ENCODE assay signal across 17 cellular contexts in genomic region chr7:58086871-58087535, GRCh38.
DNase-seq lines count a peak whose midpoint lies in the region; ATAC-seq and TF ChIP-seq lines count a peak whose summit lies in the region.
"Had no signal": no experiment of that assay in that cellular context is flagged by ENCODE, and none has a peak within 500 bp of the region (broad histone marks: within the 10 kb centered on the region; RNA-seq: fewer than 3 reads in every experiment).

No MANE protein-coding gene starts in this region.

- no peak overlapping the region for H3K27ac Mint-ChIP-seq in natural killer cell treated with Interleukin-12 subunit alpha and Interleukin-12 subunit beta and Interleukin-15 and Interleukin-18, amount 100 ng/mL, for 72 hours
- H3K27ac Mint-ChIP-seq in natural killer cell (no peak overlapping the region), chondrocyte (ENCODE audit: unreplicated experiment) (no peak overlapping the region)
- H3K27ac Mint-ChIP-seq: CD8-positive, alpha-beta memory T cell had no signal

- H3K4me3 Mint-ChIP-seq in natural killer cell treated with Interleukin-12 subunit alpha and Interleukin-12 subunit beta and Interleukin-15 and Interleukin-18, amount 100 ng/mL, for 72 hours = no peak overlapping the region
- H3K4me3 Mint-ChIP-seq in natural killer cell (no peak overlapping the region), chondrocyte (ENCODE audit: unreplicated experiment) (no peak overlapping the region)
- H3K4me3 Mint-ChIP-seq: CD8-positive, alpha-beta memory T cell had no signal

- no peaks in the 10 kb centered on the region for H3K27me3 Mint-ChIP-seq in natural killer cell treated with Interleukin-12 subunit alpha and Interleukin-12 subunit beta and Interleukin-15 and Interleukin-18, amount 100 ng/mL, for 72 hours
- no peaks in the 10 kb centered on the region for H3K27me3 Mint-ChIP-seq in natural killer cell (ENCODE audit: low read depth in 2 of 2)
- no peaks in the 10 kb centered on the region for H3K27me3 Mint-ChIP-seq in chondrocyte (ENCODE audit: low read depth)
- H3K27me3 Mint-ChIP-seq: CD8-positive, alpha-beta memory T cell had no signal

- H3K9me3 Mint-ChIP-seq in natural killer cell treated with Interleukin-12 subunit alpha and Interleukin-12 subunit beta and Interleukin-15 and Interleukin-18, amount 100 ng/mL, for 72 hours = peaks cover 5% of the 10 kb centered on the region
- H3K9me3 Mint-ChIP-seq in natural killer cell = peaks cover 4 to 8% of the 10 kb centered on the region in 2 donors
- H3K9me3 Mint-ChIP-seq in chondrocyte (ENCODE audit: low read depth) = peaks cover 16% of the 10 kb centered on the region

- intact Hi-C loops in natural killer cell (cut with micrococcal nuclease) = no loop called here
- intact Hi-C loops in posterior vena cava (cut with DNase I) = no loop called here
- intact Hi-C loops in sciatic nerve (cut with DNase I) = no loop called here

- peak; percentile 54 for DNase-seq in natural killer cell treated with Interleukin-12 subunit alpha and Interleukin-12 subunit beta and Interleukin-15 and Interleukin-18, amount 100 ng/mL, for 72 hours (ENCODE audit: low spot score)
- DNase-seq in natural killer cell (no peak), chondrocyte (ENCODE audit: low spot score) (peak; percentile 68), posterior vena cava (ENCODE audit: low spot score) (peak; percentile 51), COR-L47 (lab: John Stamatoyannopoulos, UW) (no peak), sciatic nerve (ENCODE audit: low spot score) (no peak)
- DNase-seq: C1 segment of cervical spinal cord, DMS79 treated with DMSO at 0.1 percent for 48 hours, HCEC 1CT, MV-4-11, NCI-H1694 treated with DMSO at 0.1 percent for 48 hours, NCI-H2107, NCI-H510A, NCI-H748 treated with DMSO at 0.1 percent for 48 hours, SHP77 had no signal

- TF ChIP-seq CTCF in natural killer cell (IDR thresholded peaks at IDR 0.05) (no peak), chondrocyte (IDR thresholded peaks at IDR 0.05) (no peak)

- peaks cover 11% of the 10 kb centered on the region for H3K36me3 Mint-ChIP-seq in natural killer cell treated with Interleukin-12 subunit alpha and Interleukin-12 subunit beta and Interleukin-15 and Interleukin-18, amount 100 ng/mL, for 72 hours
- H3K36me3 Mint-ChIP-seq in natural killer cell (peaks cover 9% of the 10 kb centered on the region), chondrocyte (ENCODE audit: low read depth) (peaks cover 4% of the 10 kb centered on the region)

- ATAC-seq in natural killer cell treated with Interleukin-12 subunit alpha and Interleukin-12 subunit beta and Interleukin-15 and Interleukin-18, amount 100 ng/mL, for 72 hours = no peak
- ATAC-seq in natural killer cell (no peak), GM21367 (IDR thresholded peaks at IDR 0.05; ENCODE audit: unreplicated experiment) (no peak), sciatic nerve (no peak)

- H3K4me1 Mint-ChIP-seq in natural killer cell treated with Interleukin-12 subunit alpha and Interleukin-12 subunit beta and Interleukin-15 and Interleukin-18, amount 100 ng/mL, for 72 hours (ENCODE audit: low read depth in 2 of 2) = no peaks in the 10 kb centered on the region
- H3K4me1 Mint-ChIP-seq in natural killer cell = no peaks in the 10 kb centered on the region
- no peaks in the 10 kb centered on the region for H3K4me1 Mint-ChIP-seq in chondrocyte (ENCODE audit: low read depth)
- H3K4me1 Mint-ChIP-seq: CD8-positive, alpha-beta memory T cell had no signal

Comparison
In these comparisons a context has a peak if more than half of its experiments do, and no peak if none do; other contexts are left out.
1. DNase-seq: peak in natural killer cell treated with Interleukin-12 subunit alpha and Interleukin-12 subunit beta and Interleukin-15 and Interleukin-18, amount 100 ng/mL, for 72 hours (single experiment), chondrocyte (single experiment) and posterior vena cava (single experiment); none in natural killer cell (single experiment), COR-L47 (single experiment) and sciatic nerve (single experiment).